1 cellular context compared by ENCODE assay signal in genomic region chr13:21176195-21176981, GRCh38.
A peak's percentile ranks its signal among the peaks of the same experiment; 100 is the strongest.
TF ChIP-seq lines count a peak whose summit lies in the region.

TSS of gene MRPL57 (plus strand) at chr13:21176658. CDS start at chr13:21176917, 259 bp downstream.
TSS of gene SKA3 (minus strand) at chr13:21176552. CDS start at chr13:21176477, 75 bp downstream.

TF ChIP-seq in WTC11, 78 proteins besides CTCF, POLR2A, EP300 and RAD21 (continued from another document and continues in another):
- TF ChIP-seq SMAD3 (CRISPR knock-in tag; IDR thresholded peaks at IDR 0.05; ENCODE audit: borderline replicate concordance) (peak; percentile 95), ARID4B (CRISPR knock-in tag; IDR thresholded peaks at IDR 0.05; ENCODE audit: borderline replicate concordance) (0 out of 2 replicates have a peak, but pooled peaks have one; percentile 91), NFE2L1 (CRISPR knock-in tag; IDR thresholded peaks at IDR 0.05) (peak; percentile 73; the same call in 1 of the 2 replicates), CBFB (CRISPR knock-in tag; IDR thresholded peaks at IDR 0.05; ENCODE audit: low read depth) (peak; percentile 91; the same call in 1 of the 2 replicates), MAX (CRISPR knock-in tag; IDR thresholded peaks at IDR 0.05) (peak; percentile 90), ZNF317 (CRISPR knock-in tag; IDR thresholded peaks at IDR 0.05; ENCODE audit: borderline replicate concordance, low read depth) (peak; percentile 52), CREB1 (CRISPR knock-in tag; IDR thresholded peaks at IDR 0.05) (peak; percentile 45; the same call in 1 of the 2 replicates), E2F5 (CRISPR knock-in tag; IDR thresholded peaks at IDR 0.05) (peak; percentile 93), FOXJ3 (CRISPR knock-in tag; IDR thresholded peaks at IDR 0.05; ENCODE audit: borderline replicate concordance) (peak; percentile 81; the same call in 1 of the 2 replicates), HMGA2 (CRISPR knock-in tag; IDR thresholded peaks at IDR 0.05) (no peak), NR3C1 (CRISPR knock-in tag; conservative IDR thresholded peaks at IDR 0.05; ENCODE audit: low read depth) (peak; percentile 85; the same call in 1 of the 2 replicates), IRF1 (CRISPR knock-in tag; IDR thresholded peaks at IDR 0.05) (peak; percentile 70; the same call in 1 of the 2 replicates), ETV6 (CRISPR knock-in tag; IDR thresholded peaks at IDR 0.05) (peak; percentile 86; the same call in 1 of the 2 replicates), CDX4 (CRISPR knock-in tag; IDR thresholded peaks at IDR 0.05; ENCODE audit: borderline replicate concordance) (no peak), ZNF512 (CRISPR knock-in tag; IDR thresholded peaks at IDR 0.05; ENCODE audit: borderline replicate concordance) (no peak), GABPB1 (CRISPR knock-in tag; IDR thresholded peaks at IDR 0.05) (peak; percentile 71), SMAD4 (CRISPR knock-in tag; IDR thresholded peaks at IDR 0.05) (0 out of 2 replicates have a peak, but pooled peaks have one; percentile 53), ZNF263 (CRISPR knock-in tag; IDR thresholded peaks at IDR 0.05; ENCODE audit: low read depth) (peak; percentile 39; the same call in 1 of the 2 replicates), ATF1 (CRISPR knock-in tag; IDR thresholded peaks at IDR 0.05) (peak; percentile 52; the same call in 1 of the 2 replicates), FOXP1 (CRISPR knock-in tag; IDR thresholded peaks at IDR 0.05; ENCODE audit: borderline replicate concordance) (peak; percentile 90; the same call in 1 of the 2 replicates), KAT7 (CRISPR knock-in tag; IDR thresholded peaks at IDR 0.05; ENCODE audit: borderline replicate concordance) (peak; percentile 96; the same call in 1 of the 2 replicates), E2F4 (CRISPR knock-in tag; IDR thresholded peaks at IDR 0.05; ENCODE audit: borderline replicate concordance, low read depth) (peak; percentile 98), ZNF423 (CRISPR knock-in tag; IDR thresholded peaks at IDR 0.05) (peak; percentile 74), FOXP4 (CRISPR knock-in tag; IDR thresholded peaks at IDR 0.05) (peak; percentile 88), SP1 (CRISPR knock-in tag; conservative IDR thresholded peaks at IDR 0.05) (peak; percentile 37), NR1H2 (CRISPR knock-in tag; IDR thresholded peaks at IDR 0.05) (no peak; the same call in 1 of the 2 replicates), ZNF396 (CRISPR knock-in tag; IDR thresholded peaks at IDR 0.05; ENCODE audit: borderline replicate concordance) (no peak), FOXK1 (CRISPR knock-in tag; IDR thresholded peaks at IDR 0.05) (peak; percentile 35; the same call in 1 of the 2 replicates), TEAD1 (CRISPR knock-in tag; IDR thresholded peaks at IDR 0.05) (peak; percentile 79; the same call in 1 of the 2 replicates), ZNF232 (CRISPR knock-in tag; IDR thresholded peaks at IDR 0.05) (peak; percentile 72; the same call in 1 of the 2 replicates), AFF4 (CRISPR knock-in tag; IDR thresholded peaks at IDR 0.05; ENCODE audit: borderline replicate concordance) (0 out of 2 replicates have a peak, but pooled peaks have one; percentile 59), ERG (CRISPR knock-in tag; IDR thresholded peaks at IDR 0.05) (peak; percentile 54; the same call in 1 of the 2 replicates), HMGXB4 (CRISPR knock-in tag; IDR thresholded peaks at IDR 0.05) (peak; percentile 96), ZMAT4 (CRISPR knock-in tag; IDR thresholded peaks at IDR 0.05) (no peak)
